Comparison of ENCODE assay signal across 8 cellular contexts in the genomic region with DNA sequence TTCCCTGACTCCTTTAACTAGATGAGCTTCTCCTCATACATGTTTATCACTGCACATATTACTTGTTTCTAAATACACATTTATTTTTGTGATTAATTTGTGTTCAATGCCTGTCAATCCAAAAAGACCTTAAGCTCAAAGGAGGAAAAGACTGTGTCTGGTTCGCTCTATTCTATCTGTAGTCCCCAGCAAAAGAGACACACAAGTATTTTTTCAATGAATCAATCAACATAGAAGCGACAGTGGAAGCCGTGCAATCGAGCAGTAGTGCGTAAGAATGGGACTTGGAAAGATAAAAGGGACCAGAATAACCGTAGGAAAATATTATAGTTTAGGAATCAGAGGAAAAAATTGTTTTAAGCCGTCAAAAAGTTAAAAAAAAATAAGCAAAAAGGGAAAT. TPM values are rescaled to one million over a fixed set of nuclear protein-coding genes. Genes with fewer than 3 reads are reported as not detected.
DNase-seq lines count a peak whose midpoint lies in the region; ATAC-seq and TF ChIP-seq lines count a peak whose summit lies in the region.

No MANE protein-coding gene starts in this region.

- H3K4me3 ChIP-seq in foreskin fibroblast (ENCODE audit: low read depth in 1 of 2, low read length in 2 of 2) = peak overlapping the region; percentile 72 to 94
- peak overlapping the region in 6 of 8 donors; percentile 66 to 95 (median 85) for H3K4me3 ChIP-seq in spleen
- H3K4me3 ChIP-seq in mucosa of descending colon = no peak overlapping the region

- no peaks in the 10 kb centered on the region for H3K9me3 Mint-ChIP-seq in T-cell

- no peaks in the 10 kb centered on the region for H3K9me3 ChIP-seq in spleen
- H3K9me3 ChIP-seq in mucosa of descending colon = no peaks in the 10 kb centered on the region

- H3K27ac Mint-ChIP-seq in T-cell = peak overlapping the region in 1 of 2 donors; percentile 89

- H3K4me1 ChIP-seq in spleen (peaks cover 17 to 50% (median 46%) of the 10 kb centered on the region in 6 donors), mucosa of descending colon (ENCODE audit: low read depth) (peaks cover 21% of the 10 kb centered on the region)

- H3K4me1 Mint-ChIP-seq in T-cell = peaks cover 43 to 51% (median 45%) of the 10 kb centered on the region in 3 donors

- peak; percentile 10 for DNase-seq in NCI-H748 (lab: John Stamatoyannopoulos, UW; ENCODE audit: unreplicated experiment)
- DNase-seq in NCI-H748 treated with DMSO at 0.1 percent for 48 hours (lab: John Stamatoyannopoulos, UW) = no peak
- DNase-seq in T-cell = no peak
- DNase-seq in foreskin fibroblast = no peak
- no peak for DNase-seq in spleen
- no peak for DNase-seq in head of caudate nucleus
- no peak for DNase-seq in amygdala (lab: John Stamatoyannopoulos, UW)
- no peak for DNase-seq in mucosa of descending colon

- no peak for TF ChIP-seq POLR2A in spleen (IDR thresholded peaks at IDR 0.05)

- H3K36me3 ChIP-seq in spleen (no peaks in the 10 kb centered on the region), mucosa of descending colon (ENCODE audit: low read depth) (no peaks in the 10 kb centered on the region)

- no peak for ATAC-seq in T-cell (replicated peaks in 1 of 4)
- ATAC-seq in mucosa of descending colon = no peak

- peak overlapping the region; percentile 91 to 92 (median 91) for H3K4me3 Mint-ChIP-seq in T-cell

- no peak for TF ChIP-seq CTCF in foreskin fibroblast (IDR thresholded peaks at IDR 0.05; ENCODE audit: low read depth, low read length)
- no peak for TF ChIP-seq CTCF in spleen (IDR thresholded peaks at IDR 0.05 in 8 of 11, conservative IDR thresholded peaks at IDR 0.05 in 3 of 11)
- TF ChIP-seq CTCF in mucosa of descending colon (IDR thresholded peaks at IDR 0.05) = no peak

- CTCF ChIA-PET in T-cell (lab: Charles Lee) = interaction anchor here (0.6 to 1.1 kb wide), 4 partner anchors 26 to 405 kb away, joined by 3 to 5 read pairs (median 3); no protein-coding TSS in a partner anchor

- POLR2A ChIA-PET in T-cell (lab: Charles Lee) = interaction anchor here (2.3 to 2.4 kb wide), 3 partner anchors 19 to 25 kb away, joined by 8 to 17 read pairs (median 14); a partner anchor contains a TSS

- intact Hi-C loops in spleen (cut with DNase I; ENCODE audit: low total_unique reads) = no loop called here
- intact Hi-C loops in head of caudate nucleus (cut with DNase I) = no loop called here
- intact Hi-C loops in mucosa of descending colon (cut with DNase I, micrococcal nuclease) = no loop called here

- H3K27me3 Mint-ChIP-seq in T-cell = no peaks in the 10 kb centered on the region

- no peaks in the 10 kb centered on the region for H3K36me3 Mint-ChIP-seq in T-cell

- H3K27ac ChIP-seq in spleen = no peak overlapping the region

- WGBS in spleen, 5 donors = 38 to 51% (median 49%) methylated on average over 7 of the region's 7 CpGs

- no peaks in the 10 kb centered on the region for H3K27me3 ChIP-seq in spleen (replicated peaks in 1 of 7)

RNA-seq across cellular contexts. Expression of a gene that starts 1.0 kb away (rescaled TPM):
- 1 to 10 TPM; 2.5 to 6.1 (median 4.9) TPM for total RNA-seq in T-cell
- total RNA-seq in spleen = 1 to 10 TPM; 2.8 to 6.3 (median 5.3) TPM
- polyA plus RNA-seq in spleen = 1 to 10 TPM; 1.4 to 2.9 (median 2.3) TPM
- 1 to 10 TPM; 2.6 to 6.5 (median 3.4) TPM for total RNA-seq in mucosa of descending colon

RNA-seq across cellular contexts. Expression of a gene that starts 1.1 kb away (rescaled TPM):
- total RNA-seq in T-cell = 10 to 100 TPM; 16.7 to 26.4 (median 21.1) TPM
- 10 to 100 TPM; 20.0 to 26.3 (median 23.8) TPM for total RNA-seq in spleen
- 1 to 10 TPM; 6.4 to 9.3 (median 7.7) TPM for polyA plus RNA-seq in spleen
- total RNA-seq in mucosa of descending colon = 10 to 100 TPM; 16.6 to 41.6 (median 23.5) TPM

RNA-seq across cellular contexts. Expression of a gene that starts 25.5 kb away (rescaled TPM):
- 100 to 1,000 TPM in 2 of 5 donors, 10 to 100 TPM in 3; 68.7 to 153 (median 73.4) TPM for total RNA-seq in T-cell
- 10 to 100 TPM; 49.8 to 72.5 (median 63.5) TPM for total RNA-seq in spleen
- polyA plus RNA-seq in spleen = 10 to 100 TPM; 20.8 to 28.9 (median 24.8) TPM
- total RNA-seq in mucosa of descending colon = 10 to 100 TPM; 67.7 to 72.7 (median 69.7) TPM
